20 cellular contexts compared by ENCODE assay signal in genomic region chr1:100700586-100700985, GRCh38. TPM values are rescaled to one million over a fixed set of nuclear protein-coding genes. Genes with fewer than 3 reads are reported as not detected.
DNase-seq lines count a peak whose midpoint lies in the region; ATAC-seq, FAIRE-seq and TF ChIP-seq lines count a peak whose summit lies in the region.
"Had no signal": no experiment of that assay in that cellular context is flagged by ENCODE, and none has a peak within 500 bp of the region (broad histone marks: within the 10 kb centered on the region; RNA-seq: fewer than 3 reads in every experiment).

No MANE protein-coding gene starts in this region.

- H3K4me2 ChIP-seq in H1 (ENCODE audit: insufficient read depth in 1 of 2, low read depth in 2 of 2, low read length in 2 of 2) = no peak overlapping the region

- H3K27me3 ChIP-seq in H1 (replicated peaks in 1 of 4; ENCODE audit: control insufficient read depth in 3 of 4, extremely low read depth in 1 of 4, insufficient read depth in 3 of 4, low read length in 3 of 4) = no peaks in the 10 kb centered on the region
- no peaks in the 10 kb centered on the region for H3K27me3 ChIP-seq in aorta (ENCODE audit: control insufficient read depth in 1 of 2, insufficient read depth in 2 of 2, low read length in 1 of 2)

- H4K8ac ChIP-seq in H1 (ENCODE audit: extremely low read depth, insufficient read depth, low read length) = no peak overlapping the region

- ATAC-seq in aorta (ENCODE audit: low FRiP score) (no peak), natural killer cell (no peak)
- ATAC-seq: HCT116, Right ventricle myocardium inferior had no signal

- H3K27ac Mint-ChIP-seq in MCF 10A (ENCODE audit: low read depth, unreplicated experiment) = no peak overlapping the region
- no peak overlapping the region for H3K27ac Mint-ChIP-seq in natural killer cell
- H3K27ac Mint-ChIP-seq: CD4-positive, CD25-positive, alpha-beta regulatory T cell had no signal

- H3K4me1 Mint-ChIP-seq in MCF 10A (ENCODE audit: insufficient read depth, unreplicated experiment) (no peaks in the 10 kb centered on the region), natural killer cell (no peaks in the 10 kb centered on the region)
- H3K4me1 Mint-ChIP-seq: CD4-positive, CD25-positive, alpha-beta regulatory T cell had no signal

- no peaks in the 10 kb centered on the region for H3K27me3 Mint-ChIP-seq in MCF 10A (ENCODE audit: insufficient read depth, unreplicated experiment)
- H3K27me3 Mint-ChIP-seq in natural killer cell (ENCODE audit: low read depth in 2 of 2) = peaks cover 26 to 68% of the 10 kb centered on the region in 2 donors

- peaks cover 0 to 5% (median 0%) of the 10 kb centered on the region in 4 experiments; a peak in 1 of 7 replicates for H3K4me1 ChIP-seq in H1 (replicated peaks in 1 of 4; ENCODE audit: control insufficient read depth in 3 of 4, insufficient read depth in 4 of 4, low read length in 3 of 4)
- H3K4me1 ChIP-seq in aorta (ENCODE audit: control insufficient read depth in 1 of 2, insufficient read depth in 2 of 2, low read length in 2 of 2) = peaks cover 6 to 11% of the 10 kb centered on the region in 2 donors

- H3K4ac ChIP-seq in H1 (replicated peaks; ENCODE audit: insufficient read length, low read depth, low read length) = no peak overlapping the region

- intact Hi-C loops in aorta (cut with DNase I) (loop anchor here in 1 of 2 donors (5.0 to 10.0 kb wide), 4 partner anchors 37 to 166 kb away; partner anchors contain the start of gene GPR88), MCF 10A (cut with micrococcal nuclease) (no loop called here), natural killer cell (cut with micrococcal nuclease) (no loop called here)

- TF ChIP-seq RAD21 in H1 (IDR thresholded peaks at IDR 0.05 in 1 of 2, conservative IDR thresholded peaks at IDR 0.05 in 1 of 2; ENCODE audit: low read depth in 2 of 2, low read length in 2 of 2) = no peak

- peak overlapping the region; percentile 64; the same call in 1 of the 2 replicates for H2AFZ ChIP-seq in H1 (ENCODE audit: low read length)

- H2BK120ac ChIP-seq in H1 (replicated peaks; ENCODE audit: low read depth, low read length) = no peak overlapping the region

- DNase-seq in ELR (ENCODE audit: low read depth) (peak; percentile 39), MV-4-11 (lab: John Stamatoyannopoulos, UW) (peak; percentile 19), H1 (ENCODE audit: low read depth in 1 of 2, low spot score in 2 of 2) (no peak), aorta (no peak), GF-D8 (lab: John Stamatoyannopoulos, UW) (no peak), MCF 10A (ENCODE audit: unreplicated experiment) (no peak), natural killer cell (no peak)
- DNase-seq: ACHN; CD4-positive, CD25-positive, alpha-beta regulatory T cell; COR-L47; DMS 273 treated with DMSO at 0.1 percent for 48 hours; KBM-7; NCI-H1436; NCI-H1930; NCI-H345; NCI-H526; SW 1271; T-helper 2 cell had no signal

- no peaks in the 10 kb centered on the region for H4K20me1 ChIP-seq in H1 (replicated peaks in 1 of 2; ENCODE audit: control insufficient read depth in 1 of 2, insufficient read depth in 2 of 2, low read length in 2 of 2)

- H4K5ac ChIP-seq in H1 (ENCODE audit: insufficient read length, low read depth, low read length) = no peak overlapping the region

- H3K9me3 ChIP-seq in H1 (ENCODE audit: insufficient read depth in 2 of 2, low read depth in 1 of 2, low read length in 1 of 2) (no peaks in the 10 kb centered on the region), aorta (ENCODE audit: control insufficient read depth, low read length) (no peaks in the 10 kb centered on the region)

- TF ChIP-seq POLR2A in H1 (IDR thresholded peaks at IDR 0.05; ENCODE audit: control extremely low read depth in 1 of 2, low read depth in 2 of 2, low read length in 2 of 2) = no peak

- no peak overlapping the region for H2BK12ac ChIP-seq in H1 (ENCODE audit: low read depth, low read length)

- no peak overlapping the region for H3K18ac ChIP-seq in H1 (ENCODE audit: extremely low read depth, low read length)

- H3K14ac ChIP-seq in H1 (ENCODE audit: insufficient read length) = no peak overlapping the region

- H2BK20ac ChIP-seq in H1 (ENCODE audit: low read length) = no peak overlapping the region

- no peak overlapping the region for H2AK5ac ChIP-seq in H1 (ENCODE audit: low read depth, low read length)

- no peak overlapping the region for H2BK15ac ChIP-seq in H1 (ENCODE audit: low read length)

- H3K36me3 Mint-ChIP-seq in MCF 10A (ENCODE audit: insufficient read depth, unreplicated experiment) = no peaks in the 10 kb centered on the region
- no peaks in the 10 kb centered on the region for H3K36me3 Mint-ChIP-seq in natural killer cell
- H3K36me3 Mint-ChIP-seq: CD4-positive, CD25-positive, alpha-beta regulatory T cell had no signal

- H3K4me3 Mint-ChIP-seq in MCF 10A (ENCODE audit: unreplicated experiment) (no peak overlapping the region), natural killer cell (no peak overlapping the region)
- H3K4me3 Mint-ChIP-seq: CD4-positive, CD25-positive, alpha-beta regulatory T cell had no signal

- H3K4me3 ChIP-seq in H1 (ENCODE audit: extremely low read depth in 1 of 4, insufficient read depth in 2 of 4, low read depth in 3 of 4, low read length in 4 of 4) = no peak overlapping the region
- H3K4me3 ChIP-seq in aorta (ENCODE audit: low read length in 2 of 2) = no peak overlapping the region

- no TSS peak for BruUV-seq in MCF 10A (replicated peaks; lab: Mats Ljungman, UMichigan)

- POLR2A ChIA-PET in H1 (lab: Charles Lee; ENCODE audit: partially characterized antibody) = no interaction called here
- POLR2A ChIA-PET in MCF 10A (lab: Yijun Ruan, JAX) = no interaction called here

- H4K91ac ChIP-seq in H1 (replicated peaks; ENCODE audit: insufficient read length, low read length) = no peak overlapping the region

- H3K79me1 ChIP-seq in H1 (ENCODE audit: low read depth, low read length) = no peaks in the 10 kb centered on the region

- no peak overlapping the region for H3K56ac ChIP-seq in H1 (replicated peaks; ENCODE audit: insufficient read length, low read depth, low read length)

- no peak for TF ChIP-seq EP300 in H1 (IDR thresholded peaks at IDR 0.05; ENCODE audit: borderline replicate concordance in 1 of 2, low read depth in 2 of 2, low read length in 2 of 2)

- H3K36me3 ChIP-seq in H1 (ENCODE audit: control insufficient read depth in 2 of 4, insufficient read depth in 4 of 4, low read length in 3 of 4) = no peaks in the 10 kb centered on the region
- no peaks in the 10 kb centered on the region for H3K36me3 ChIP-seq in aorta (ENCODE audit: control insufficient read depth in 1 of 2, insufficient read depth in 2 of 2, low read length in 1 of 2)

- no peak for TF ChIP-seq CTCF in H1 (IDR thresholded peaks at IDR 0.05; ENCODE audit: control extremely low read depth in 1 of 3, insufficient read depth in 1 of 3, low read depth in 1 of 3, low read length in 3 of 3)
- no peak for TF ChIP-seq CTCF in MCF 10A (IDR thresholded peaks at IDR 0.05; ENCODE audit: unreplicated experiment)
- TF ChIP-seq CTCF in natural killer cell (IDR thresholded peaks at IDR 0.05) = no peak

- H3K23ac ChIP-seq in H1 (ENCODE audit: insufficient read length) = no peak overlapping the region

- FAIRE-seq in H1 (lab: Jason Lieb, UNC) = no peak

- no peaks in the 10 kb centered on the region for H3K79me2 ChIP-seq in H1 (ENCODE audit: control insufficient read depth in 1 of 2, insufficient read depth in 2 of 2, low read length in 2 of 2)

- H3K23me2 ChIP-seq in H1 (ENCODE audit: low read depth, low read length) = no peaks in the 10 kb centered on the region

- no peak overlapping the region for H3K27ac ChIP-seq in H1 (ENCODE audit: low read depth, low read length)
- peak overlapping the region; percentile 48 to 67 for H3K27ac ChIP-seq in aorta (ENCODE audit: low read depth in 1 of 2, low read length in 2 of 2)

- H3K9me3 Mint-ChIP-seq in MCF 10A (ENCODE audit: unreplicated experiment) (peaks cover 7% of the 10 kb centered on the region), natural killer cell (peaks cover under 1 to 5% of the 10 kb centered on the region in 2 donors)

- CTCF ChIA-PET in H1 (lab: Charles Lee; ENCODE audit: partially characterized antibody) (interaction anchor here (0.7 kb wide), 1 partner anchor 9 kb away, joined by 3 read pairs; no protein-coding TSS in a partner anchor), MCF 10A (lab: Yijun Ruan, JAX) (no interaction called here)

- 88% methylated on average over 4 of the region's 4 CpGs; no CpG with 5 or more reads in 1 of the 2 experiments for WGBS in H1 (ENCODE audit: extremely low coverage in 1 of 2, insufficient coverage in 1 of 2, insufficient read length in 1 of 2, insufficient replicate concordance in 2 of 2, low coverage in 1 of 2, low lambda C conversion rate in 2 of 2, missing lambda C conversion rate in 1 of 2), 2 experiments
- WGBS in aorta, 2 donors = 44 to 49% methylated on average over 4 of the region's 4 CpGs

- no peak overlapping the region for H3K9ac ChIP-seq in H1 (replicated peaks in 1 of 4; ENCODE audit: extremely low read depth in 1 of 4, low read depth in 3 of 4, low read length in 3 of 4)

- no peak overlapping the region for H2BK5ac ChIP-seq in H1 (ENCODE audit: low read depth, low read length)

TF ChIP-seq in H1, 55 proteins besides CTCF, POLR2A, EP300 and RAD21 (continues in another document):
- TF ChIP-seq SUZ12 (IDR thresholded peaks at IDR 0.05; ENCODE audit: low read length) (no peak), SIN3A (conservative IDR thresholded peaks at IDR 0.05 in 1 of 2, IDR thresholded peaks at IDR 0.05 in 1 of 2; ENCODE audit: low read depth in 1 of 2, low read length in 2 of 2) (no peak), POU5F1 (IDR thresholded peaks at IDR 0.05; ENCODE audit: low read depth, low read length) (no peak), SP4 (IDR thresholded peaks at IDR 0.05; ENCODE audit: low read length) (no peak)

RNA-seq across cellular contexts. Expression of gene VCAM1, which starts 19.0 kb away (rescaled TPM):
- total RNA-seq in H1 (2021; fragmentation: NEBNext Ultra II Directional; extraction: Animal tissue kit (Norgen Biotek cat#: 25700)) = 0.21 TPM in 1 of 2 replicates, not detected in the other
- polyA plus RNA-seq in H1 (2011; rRNA removed) (0.03 and 0.21 TPM in 2 replicates), aorta (10 to 100 TPM in 1 of 2 donors, 1 to 10 TPM in 1; 7.5 to 18.7 TPM)
- 0.14 TPM for polyA plus RNA-seq in H1 (2011; cell fraction: cytosol; rRNA removed)
- polyA plus RNA-seq in H1 (2011; cell fraction: nucleus; rRNA removed) = 0.09 TPM
- polyA plus RNA-seq in H1 (2012, experiment 1 of 2) = 0.31 to 0.36 TPM (median 0.35 TPM) in 4 replicates
- not detected for polyA plus RNA-seq in H1 (2012, experiment 2 of 2)
- 0.02 TPM for polyA plus RNA-seq in H1 (2013, experiment 1 of 2)
- polyA plus RNA-seq in H1 (2013, experiment 2 of 2) = 0.06 TPM
- 0.16 and 0.90 TPM in 2 replicates for polyA minus RNA-seq in H1 (2011; rRNA and poly(A)+ RNA removed)
- polyA minus RNA-seq in H1 (2011; cell fraction: cytosol; rRNA and poly(A)+ RNA removed) = not detected
- not detected for polyA minus RNA-seq in H1 (2011; cell fraction: nucleus; rRNA and poly(A)+ RNA removed)
- total RNA-seq in aorta (10 to 100 TPM; 27.8 to 78.8 TPM), MCF 10A (2022) (not detected in 2 replicates), natural killer cell (under 1 TPM in 2 of 3 donors, not detected in 1; 0.12 to 0.15 TPM)
- total RNA-seq: CD4-positive, CD25-positive, alpha-beta regulatory T cell had no signal
- polyA plus RNA-seq: CD4-positive, CD25-positive, alpha-beta regulatory T cell had no signal

Comparison
In these comparisons a context has a peak if more than half of its experiments do, and no peak if none do; other contexts are left out.
1. DNase-seq: peak in ELR (single experiment) and MV-4-11 (single experiment); none in H1 (0 of 2), aorta (0 of 2), GF-D8 (single experiment), MCF 10A (single experiment) and natural killer cell (single experiment).
2. RNA of gene VCAM1, which starts 19.0 kb away (total RNA-seq): 27.8 to 78.8 TPM in aorta; 0.12 to 0.15 TPM in natural killer cell, 0.21 TPM in H1 and not detected in MCF 10A; every median in the first group is over 10 times any median in the second.